Comparison of ENCODE assay signal across 1 cellular context in genomic region chr18:36636237-36636792, GRCh38.
TF ChIP-seq lines count a peak whose summit lies in the region.

No MANE protein-coding gene starts in this region.

TF ChIP-seq in HepG2, 621 proteins besides CTCF, POLR2A, EP300 and RAD21 (continued from another document):
- TF ChIP-seq, protein P1, sequence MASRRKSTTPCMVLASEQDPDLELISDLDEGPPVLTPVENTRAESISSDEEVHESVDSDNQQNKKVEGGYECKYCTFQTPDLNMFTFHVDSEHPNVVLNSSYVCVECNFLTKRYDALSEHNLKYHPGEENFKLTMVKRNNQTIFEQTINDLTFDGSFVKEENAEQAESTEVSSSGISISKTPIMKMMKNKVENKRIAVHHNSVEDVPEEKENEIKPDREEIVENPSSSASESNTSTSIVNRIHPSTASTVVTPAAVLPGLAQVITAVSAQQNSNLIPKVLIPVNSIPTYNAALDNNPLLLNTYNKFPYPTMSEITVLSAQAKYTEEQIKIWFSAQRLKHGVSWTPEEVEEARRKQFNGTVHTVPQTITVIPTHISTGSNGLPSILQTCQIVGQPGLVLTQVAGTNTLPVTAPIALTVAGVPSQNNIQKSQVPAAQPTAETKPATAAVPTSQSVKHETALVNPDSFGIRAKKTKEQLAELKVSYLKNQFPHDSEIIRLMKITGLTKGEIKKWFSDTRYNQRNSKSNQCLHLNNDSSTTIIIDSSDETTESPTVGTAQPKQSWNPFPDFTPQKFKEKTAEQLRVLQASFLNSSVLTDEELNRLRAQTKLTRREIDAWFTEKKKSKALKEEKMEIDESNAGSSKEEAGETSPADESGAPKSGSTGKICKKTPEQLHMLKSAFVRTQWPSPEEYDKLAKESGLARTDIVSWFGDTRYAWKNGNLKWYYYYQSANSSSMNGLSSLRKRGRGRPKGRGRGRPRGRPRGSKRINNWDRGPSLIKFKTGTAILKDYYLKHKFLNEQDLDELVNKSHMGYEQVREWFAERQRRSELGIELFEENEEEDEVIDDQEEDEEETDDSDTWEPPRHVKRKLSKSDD (CRISPR knock-in tag; IDR thresholded peaks at IDR 0.05; ENCODE audit: low read depth): no peak
